8 cellular contexts compared by ENCODE assay signal in genomic region chr17:10198509-10199249, GRCh38. TPM values are rescaled to one million over a fixed set of nuclear protein-coding genes. Genes with fewer than 3 reads are reported as not detected.
DNase-seq lines count a peak whose midpoint lies in the region; ATAC-seq and TF ChIP-seq lines count a peak whose summit lies in the region.

Gene GAS7 (minus strand): TSS chr17:10198606.

- BruUV-seq in OCI-LY7 (replicated peaks; lab: Mats Ljungman, UMichigan): no TSS peak

- peaks cover 59% of the 10 kb centered on the region for H3K27me3 Mint-ChIP-seq in neural progenitor cell (ENCODE audit: insufficient read depth, low read depth)

- peaks cover 48% of the 10 kb centered on the region for H3K9me3 Mint-ChIP-seq in neural progenitor cell

- intact Hi-C loops in vagina (cut with DNase I) (no loop called here), OCI-LY7 (cut with micrococcal nuclease; ENCODE audit: unreplicated experiment) (no loop called here)

- H3K4me3 ChIP-seq in GM12865 (ENCODE audit: low read depth, low read length) (peak within 1 kb of the TSS; percentile 63), fibroblast of villous mesenchyme (ENCODE audit: low read depth, low read length) (peak within 1 kb of the TSS; percentile 71), neural progenitor cell (peak within 1 kb of the TSS; percentile 78), vagina (peak within 1 kb of the TSS; percentile 60 to 70), OCI-LY7 (ENCODE audit: low read depth, low read length, poor library complexity, severe bottlenecking) (no peak within 1 kb of the TSS)

- CTCF ChIA-PET in OCI-LY7 (lab: Charles Lee; ENCODE audit: unreplicated experiment): no interaction called here

- peaks cover 13% of the 10 kb centered on the region for H3K4me1 Mint-ChIP-seq in neural progenitor cell

- TF ChIP-seq POLR2A in vagina (IDR thresholded peaks at IDR 0.05): peak in 1 of 2 donors; percentile 33

- H3K36me3 Mint-ChIP-seq in neural progenitor cell: peaks cover 14% of the 10 kb centered on the region

- H3K9me3 ChIP-seq in neural progenitor cell (ENCODE audit: low read depth) (no peaks in the 10 kb centered on the region), vagina (peaks cover 8% of the 10 kb centered on the region), OCI-LY7 (ENCODE audit: low read length) (no peaks in the 10 kb centered on the region)

- H3K79me2 ChIP-seq in neural progenitor cell (ENCODE audit: low read depth) (no peaks in the 10 kb centered on the region), OCI-LY7 (ENCODE audit: insufficient read depth, low read depth, low read length) (no peaks in the 10 kb centered on the region)

- DNase-seq in GM12865 (ENCODE audit: low read depth): peak; percentile 41
- peak; percentile 64 for DNase-seq in activated CD8-positive, alpha-beta memory T cell treated with anti-CD3 and anti-CD28 coated beads, Interleukin-2, amount 50 U/mL, for 48 hours
- peak; percentile 47 for DNase-seq in fibroblast of villous mesenchyme (ENCODE audit: low read depth)
- peak; percentile 91 for DNase-seq in neural progenitor cell (ENCODE audit: low spot score)
- no peak for DNase-seq in vagina (ENCODE audit: extremely low spot score in 2 of 2)
- DNase-seq in OCI-LY7 (ENCODE audit: low spot score): no peak
- DNase-seq in effector CD8-positive, alpha-beta T cell (lab: John Stamatoyannopoulos, UW): no peak

- peak within 1 kb of the TSS; percentile 83 for H2AFZ ChIP-seq in neural progenitor cell (replicated peaks)
- H2AFZ ChIP-seq in OCI-LY7 (ENCODE audit: low read length): no peak within 1 kb of the TSS

- no peaks in the 10 kb centered on the region for H3K4me1 ChIP-seq in neural progenitor cell
- peaks cover 32% of the 10 kb centered on the region for H3K4me1 ChIP-seq in vagina
- no peaks in the 10 kb centered on the region for H3K4me1 ChIP-seq in OCI-LY7 (ENCODE audit: insufficient read depth, low read length, poor library complexity, severe bottlenecking)

- no peak within 1 kb of the TSS for H3K27ac ChIP-seq in neural progenitor cell
- H3K27ac ChIP-seq in vagina: peak within 1 kb of the TSS; percentile 67
- no peak within 1 kb of the TSS for H3K27ac ChIP-seq in OCI-LY7 (ENCODE audit: low read depth, low read length, poor library complexity, severe bottlenecking)

- H3K9me2 ChIP-seq in OCI-LY7 (ENCODE audit: insufficient read depth, low read length): no peaks in the 10 kb centered on the region

- H3K4me3 Mint-ChIP-seq in neural progenitor cell: peak within 1 kb of the TSS; percentile 84

- H3K36me3 ChIP-seq in neural progenitor cell: no peaks in the 10 kb centered on the region
- H3K36me3 ChIP-seq in vagina: no peaks in the 10 kb centered on the region
- H3K36me3 ChIP-seq in OCI-LY7 (ENCODE audit: insufficient read depth, low read length): no peaks in the 10 kb centered on the region

- H3K27me3 ChIP-seq in neural progenitor cell: peaks cover 64% of the 10 kb centered on the region
- H3K27me3 ChIP-seq in vagina: no peaks in the 10 kb centered on the region

- H4K20me1 ChIP-seq in neural progenitor cell (ENCODE audit: low read depth): no peaks in the 10 kb centered on the region
- H4K20me1 ChIP-seq in OCI-LY7 (ENCODE audit: insufficient read depth, low read length): no peaks in the 10 kb centered on the region

- H3F3A ChIP-seq in neural progenitor cell (ENCODE audit: low read depth): no peaks in the 10 kb centered on the region

- peak; percentile 59 for ATAC-seq in HG03103 (IDR thresholded peaks at IDR 0.05; ENCODE audit: low read depth, unreplicated experiment)

- no peak within 1 kb of the TSS for H3K9ac ChIP-seq in neural progenitor cell

- H3K27ac Mint-ChIP-seq in neural progenitor cell: no peak within 1 kb of the TSS

- POLR2A ChIA-PET in OCI-LY7 (lab: Charles Lee): interaction anchor here (0.6 kb wide), 1 partner anchor 373 kb away, joined by 4 read pairs; no protein-coding TSS in a partner anchor

- H3K4me2 ChIP-seq in neural progenitor cell (peak within 1 kb of the TSS; percentile 99), OCI-LY7 (ENCODE audit: low read length) (no peak within 1 kb of the TSS)

- TF ChIP-seq CTCF in GM12865 (IDR thresholded peaks at IDR 0.05; ENCODE audit: insufficient read depth, low read depth, low read length, missing control alignments) (no peak), fibroblast of villous mesenchyme (IDR thresholded peaks at IDR 0.05; ENCODE audit: insufficient read depth, low read depth, low read length) (no peak), neural progenitor cell (IDR thresholded peaks at IDR 0.05) (no peak), vagina (IDR thresholded peaks at IDR 0.05) (no peak), OCI-LY7 (conservative IDR thresholded peaks at IDR 0.05; ENCODE audit: low read length) (no peak)

RNA-seq across cellular contexts. Expression of gene GAS7, which starts in this region (rescaled TPM):
- total RNA-seq in fibroblast of villous mesenchyme (4.5 and 8.6 TPM in 2 replicates), neural progenitor cell (ENCODE audit: low replicate concordance) (2.9 and 3.9 TPM in 2 replicates), vagina (47.1 TPM), OCI-LY7 (2022) (0.46 and 1.5 TPM in 2 replicates)
- total RNA-seq in OCI-LY7 (2014; rRNA removed; shearing (Covaris generic)): not detected in 2 replicates

Comparison
In these comparisons a context has a peak if more than half of its experiments do, and no peak if none do; other contexts are left out.
1. DNase-seq: peak in GM12865 (single experiment), activated CD8-positive, alpha-beta memory T cell treated with anti-CD3 and anti-CD28 coated beads, Interleukin-2, amount 50 U/mL, for 48 hours (single experiment), fibroblast of villous mesenchyme (single experiment) and neural progenitor cell (single experiment); none in vagina (0 of 2), OCI-LY7 (single experiment) and effector CD8-positive, alpha-beta T cell (single experiment).